In genomic region chr3:101848754-101849713, GRCh38 we compare ENCODE assay signal across 8 cellular contexts. TPM values are rescaled to one million over a fixed set of nuclear protein-coding genes. Genes with fewer than 3 reads are reported as not detected.
DNase-seq lines count a peak whose midpoint lies in the region; ATAC-seq, FAIRE-seq and TF ChIP-seq lines count a peak whose summit lies in the region.

Gene NFKBIZ (plus strand): TSS chr3:101849514. CDS start chr3:101849629, 115 bp downstream.

- DNase-seq in NCI-H2227 (lab: John Stamatoyannopoulos, UW; ENCODE audit: unreplicated experiment) (peak; percentile 74), WERI-Rb-1 (peak; percentile 90), breast epithelium (ENCODE audit: low spot score in 2 of 2) (peak; percentile 96), iPS-NIHi11 (ENCODE audit: low spot score) (peak; percentile 96), small intestine (peak; percentile 94)

- H3K27ac ChIP-seq in 22Rv1 (peak within 1 kb of the TSS; percentile 97), WERI-Rb-1 (peak within 1 kb of the TSS; percentile 50), breast epithelium (peak within 1 kb of the TSS; percentile 96 to 98), small intestine (ENCODE audit: low read depth in 1 of 2, low read length in 1 of 2) (peak within 1 kb of the TSS; percentile 97 to 99)

- no peak for FAIRE-seq in small intestine (lab: Jason Lieb, UNC)

- H3K4me1 ChIP-seq in breast epithelium (no peaks in the 10 kb centered on the region), small intestine (ENCODE audit: control insufficient read depth in 2 of 2, insufficient read depth in 1 of 2, low read depth in 1 of 2, low read length in 1 of 2) (peaks cover 8 to 12% of the 10 kb centered on the region in 2 donors)

- WGBS in small intestine, 3 donors: 0 to 2% (median 1%) methylated on average over 58 to 95 of the region's 95 CpGs

- H3K27me3 ChIP-seq in WERI-Rb-1 (ENCODE audit: insufficient read depth, low read depth, severe bottlenecking) (no peaks in the 10 kb centered on the region), breast epithelium (no peaks in the 10 kb centered on the region), small intestine (ENCODE audit: control insufficient read depth in 2 of 2, insufficient read depth in 2 of 2, low read length in 2 of 2) (no peaks in the 10 kb centered on the region)

- TF ChIP-seq CTCF in 22Rv1 (IDR thresholded peaks at IDR 0.05): no peak
- TF ChIP-seq CTCF in WERI-Rb-1 (IDR thresholded peaks at IDR 0.05; ENCODE audit: low read depth, low read length): no peak
- TF ChIP-seq CTCF in breast epithelium (IDR thresholded peaks at IDR 0.05): no peak

- peak; percentile 46 for TF ChIP-seq POLR2A in breast epithelium (IDR thresholded peaks at IDR 0.05)

- ATAC-seq in GM18858 (IDR thresholded peaks at IDR 0.05; ENCODE audit: unreplicated experiment): peak; percentile 49
- ATAC-seq in HG03066 (IDR thresholded peaks at IDR 0.05; ENCODE audit: low read depth, unreplicated experiment): peak; percentile 76

- intact Hi-C loops in breast epithelium (cut with DNase I; ENCODE audit: low total_unique reads): no loop called here

- H3K4me3 ChIP-seq in WERI-Rb-1 (ENCODE audit: low read depth, low read length): peak within 1 kb of the TSS; percentile 57
- peak within 1 kb of the TSS; percentile 74 to 83 (median 79) for H3K4me3 ChIP-seq in breast epithelium
- H3K4me3 ChIP-seq in small intestine (ENCODE audit: low read depth in 1 of 2, low read length in 2 of 2): peak within 1 kb of the TSS; percentile 96 to 99

- H3K9me3 ChIP-seq in WERI-Rb-1 (ENCODE audit: severe bottlenecking) (no peaks in the 10 kb centered on the region), breast epithelium (no peaks in the 10 kb centered on the region), small intestine (ENCODE audit: control insufficient read depth, low read depth) (no peaks in the 10 kb centered on the region)

- H3K36me3 ChIP-seq in WERI-Rb-1: peaks cover 12% of the 10 kb centered on the region
- H3K36me3 ChIP-seq in breast epithelium: peaks cover 9% of the 10 kb centered on the region
- H3K36me3 ChIP-seq in small intestine (ENCODE audit: control insufficient read depth in 2 of 2, insufficient read depth in 2 of 2, low read length in 2 of 2): peaks cover 3 to 12% of the 10 kb centered on the region in 2 donors

RNA-seq across cellular contexts. Expression of gene NFKBIZ, which starts in this region (rescaled TPM):
- 100 to 1,000 TPM in 2 of 3 donors, 10 to 100 TPM in 1; 52.2 to 694 (median 243) TPM for total RNA-seq in breast epithelium
- 10 to 100 TPM; 10.3 to 27.1 (median 23.7) TPM for polyA plus RNA-seq in small intestine

Comparison
In these comparisons a context has a peak if more than half of its experiments do, and no peak if none do; other contexts are left out.
1. Peak in every context shown above with its lines: DNase-seq, ATAC-seq, H3K4me3 ChIP-seq and H3K27ac ChIP-seq.